In genomic region chr17:40100419-40100668, GRCh38 we compare ENCODE assay signal across 8 cellular contexts. TPM values are rescaled to one million over a fixed set of nuclear protein-coding genes. Genes with fewer than 3 reads are reported as not detected.
DNase-seq lines count a peak whose midpoint lies in the region; ATAC-seq, FAIRE-seq and TF ChIP-seq lines count a peak whose summit lies in the region.

Gene NR1D1 (minus strand): TSS chr17:40100589. CDS start chr17:40100094, 495 bp downstream.

- H3K9me1 ChIP-seq in keratinocyte (ENCODE audit: control insufficient read depth, extremely low read depth, insufficient read depth, low read length), result no peaks in the 10 kb centered on the region

- TF ChIP-seq CTCF in ascending aorta (IDR thresholded peaks at IDR 0.05) (no peak), keratinocyte (optimal IDR thresholded peaks at IDR 0.05 in 1 of 3, IDR thresholded peaks at IDR 0.05 in 1 of 3, conservative IDR thresholded peaks at IDR 0.05 in 1 of 3; ENCODE audit: extremely low read depth in 1 of 3, insufficient read depth in 2 of 3, low read length in 3 of 3) (no peak)

- dilution Hi-C loops in keratinocyte (cut with MboI; ENCODE audit: extremely low pct_ligation_motif_present, low sequenced_read_pairs), result no loop called here

- H2AFZ ChIP-seq in keratinocyte (ENCODE audit: control insufficient read depth, low read length), result peak within 1 kb of the TSS; percentile 42

- peak within 1 kb of the TSS; percentile 100 for H3K9ac ChIP-seq in keratinocyte (ENCODE audit: control insufficient read depth, extremely low read depth, insufficient read depth, low read length)

- no peaks in the 10 kb centered on the region for H3K27me3 ChIP-seq in ascending aorta
- no peaks in the 10 kb centered on the region for H3K27me3 ChIP-seq in keratinocyte (ENCODE audit: control insufficient read depth, extremely low read depth, insufficient read depth, low read length)

- H3K9me3 ChIP-seq in ascending aorta (no peaks in the 10 kb centered on the region), keratinocyte (ENCODE audit: control insufficient read depth, low read depth, low read length) (no peaks in the 10 kb centered on the region)

- H3K79me2 ChIP-seq in keratinocyte (ENCODE audit: control insufficient read depth, insufficient read depth, low read length), result peaks cover 13% of the 10 kb centered on the region

- peak within 1 kb of the TSS; percentile 98 for H3K4me2 ChIP-seq in keratinocyte (ENCODE audit: control insufficient read depth, extremely low read depth, insufficient read depth, low read depth, low read length)

- peak; percentile 1 for ATAC-seq in HG02885 (IDR thresholded peaks at IDR 0.05; ENCODE audit: poor library complexity, unreplicated experiment)

- no peaks in the 10 kb centered on the region for H4K20me1 ChIP-seq in keratinocyte (ENCODE audit: control insufficient read depth, extremely low read depth, insufficient read depth, low read length)

- H3K4me1 ChIP-seq in ascending aorta (peaks cover 27 to 70% of the 10 kb centered on the region in 2 donors), keratinocyte (ENCODE audit: control insufficient read depth, extremely low read depth, insufficient read depth, low read length) (peaks cover 45% of the 10 kb centered on the region)

- H3K4me3 ChIP-seq in ascending aorta (peak within 1 kb of the TSS; percentile 89 to 94), keratinocyte (ENCODE audit: control insufficient read depth in 2 of 3, extremely low read depth in 1 of 3, insufficient read depth in 2 of 3, low read depth in 1 of 3, low read length in 3 of 3) (peak within 1 kb of the TSS; percentile 73 to 99 (median 99))

- H3K36me3 ChIP-seq in ascending aorta (peaks cover 17 to 21% of the 10 kb centered on the region in 2 donors), keratinocyte (ENCODE audit: control insufficient read depth in 2 of 2, extremely low read depth in 1 of 2, insufficient read depth in 2 of 2, low read length in 2 of 2) (peaks cover 14 to 25% of the 10 kb centered on the region in 2 experiments)

- intact Hi-C loops in ascending aorta (cut with DNase I), result loop anchor here (1.0 kb wide), 1 partner anchor 11 kb away; no protein-coding TSS in a partner anchor

- H3K27ac ChIP-seq in ascending aorta (peak within 1 kb of the TSS; percentile 91 to 99), keratinocyte (ENCODE audit: control insufficient read depth, insufficient read depth, low read length) (peak within 1 kb of the TSS; percentile 100), substantia nigra (ENCODE audit: low read depth, low read length, poor library complexity, severe bottlenecking) (peak within 1 kb of the TSS; percentile 87)

- no peak for FAIRE-seq in keratinocyte (lab: Jason Lieb, UNC)

- DNase-seq in ascending aorta (ENCODE audit: low spot score in 2 of 2), result no peak
- DNase-seq in keratinocyte (ENCODE audit: low read depth, low spot score), result no peak
- DNase-seq in substantia nigra (lab: John Stamatoyannopoulos, UW), result no peak
- DNase-seq in stimulated activated CD4-positive, alpha-beta T cell treated with anti-CD3 and anti-CD28 coated beads, Interleukin-4, amount 100 ng/mL, for 4 hours, result no peak
- DNase-seq in AG08395 (ENCODE audit: low spot score), result no peak
- no peak for DNase-seq in activated effector memory CD4-positive, alpha-beta T cell treated with Interleukin-2 at 50 U/mL for 16 hours
- no peak for DNase-seq in midbrain (lab: John Stamatoyannopoulos, UW)

RNA-seq across cellular contexts. Expression of gene NR1D1, which starts in this region (rescaled TPM):
- 0.43 TPM for total RNA-seq in ascending aorta
- polyA plus RNA-seq in keratinocyte, result 0.46 to 7.5 TPM (median 1.0 TPM) in 3 replicates
- 25.7 TPM for polyA plus RNA-seq in keratinocyte (2011; ENCODE audit: low read depth)
- 2.4 and 5.9 TPM in 2 replicates for polyA plus RNA-seq in keratinocyte (2011; cell fraction: cytosol; rRNA removed)
- polyA plus RNA-seq in keratinocyte (2011; cell fraction: nucleus; rRNA removed), result 8.9 and 15.2 TPM in 2 replicates
- 12.2 and 71.1 TPM in 2 replicates for polyA plus RNA-seq in keratinocyte (2012; ENCODE audit: low replicate concordance)
- 2.1 to 31.5 TPM (median 3.6 TPM) in 3 replicates for polyA minus RNA-seq in keratinocyte
- 7.7 TPM for polyA minus RNA-seq in keratinocyte (2011; cell fraction: cytosol; rRNA and poly(A)+ RNA removed)
- 5.7 and 10.2 TPM in 2 replicates for polyA minus RNA-seq in keratinocyte (2011; cell fraction: nucleus; rRNA and poly(A)+ RNA removed)
